Comparison of ENCODE assay signal across 21 cellular contexts in genomic region chr15:95996494-95996893, GRCh38.
A peak's percentile ranks its signal among the peaks of the same experiment; 100 is the strongest.
DNase-seq lines count a peak whose midpoint lies in the region; ATAC-seq, FAIRE-seq and TF ChIP-seq lines count a peak whose summit lies in the region.
"Had no signal": no experiment of that assay in that cellular context is flagged by ENCODE, and none has a peak within 500 bp of the region (broad histone marks: within the 10 kb centered on the region; RNA-seq: fewer than 3 reads in every experiment).

No MANE protein-coding gene starts in this region.

- H3K36me3 Mint-ChIP-seq in activated naive CD4-positive, alpha-beta T cell treated with anti-CD3 and anti-CD28 coated beads, Interleukin-2, amount 50 U/mL, for 24 hours: peaks cover 2% of the 10 kb centered on the region
- peaks cover 2% of the 10 kb centered on the region for H3K36me3 Mint-ChIP-seq in activated T-helper 1 cell treated with anti-CD3 and anti-CD28 coated beads, Interleukin-12 subunit alpha, Interleukin-12 subunit beta, Interleukin-2, Interleukin-4 antibody, amounts not matched to agents 30 ng/mL and 10 ng/mL and 1 ng/mL, durations not matched to agents 14 hours and 24 hours and 36 hours (ENCODE audit: low read depth)
- no peaks in the 10 kb centered on the region for H3K36me3 Mint-ChIP-seq in glutamatergic neuron (ENCODE audit: unreplicated experiment)

- H3K36me3 ChIP-seq in small intestine (ENCODE audit: control insufficient read depth in 2 of 2, insufficient read depth in 2 of 2, low read length in 2 of 2): no peaks in the 10 kb centered on the region
- H3K36me3 ChIP-seq: brain microvascular endothelial cell, Peyer's patch, sigmoid colon had no signal

- H3K4me1 Mint-ChIP-seq in activated naive CD4-positive, alpha-beta T cell treated with anti-CD3 and anti-CD28 coated beads, Interleukin-2, amount 50 U/mL, for 24 hours: peaks cover 27% of the 10 kb centered on the region
- peaks cover 25% of the 10 kb centered on the region for H3K4me1 Mint-ChIP-seq in activated T-helper 1 cell treated with anti-CD3 and anti-CD28 coated beads, Interleukin-12 subunit alpha, Interleukin-12 subunit beta, Interleukin-2, Interleukin-4 antibody, amounts not matched to agents 30 ng/mL and 10 ng/mL and 1 ng/mL, durations not matched to agents 14 hours and 24 hours and 36 hours (ENCODE audit: low read depth)
- no peaks in the 10 kb centered on the region for H3K4me1 Mint-ChIP-seq in glutamatergic neuron (ENCODE audit: low read depth, unreplicated experiment)
- H3K4me1 Mint-ChIP-seq: activated T-helper 17 cell treated with anti-CD3 and anti-CD28 coated beads, Interleukin-2, amount 50 U/mL, for 72 hours had no signal

- ATAC-seq in GM18517 (IDR thresholded peaks at IDR 0.05; ENCODE audit: unreplicated experiment): no peak
- ATAC-seq: activated T-helper 17 cell treated with anti-CD3 and anti-CD28 coated beads, Interleukin-2, amount 50 U/mL, for 72 hours had no signal

- H3K27me3 Mint-ChIP-seq in activated naive CD4-positive, alpha-beta T cell treated with anti-CD3 and anti-CD28 coated beads, Interleukin-2, amount 50 U/mL, for 24 hours: peaks cover 24% of the 10 kb centered on the region
- H3K27me3 Mint-ChIP-seq in activated T-helper 1 cell treated with anti-CD3 and anti-CD28 coated beads, Interleukin-12 subunit alpha, Interleukin-12 subunit beta, Interleukin-2, Interleukin-4 antibody, amounts not matched to agents 30 ng/mL and 10 ng/mL and 1 ng/mL, durations not matched to agents 14 hours and 24 hours and 36 hours (ENCODE audit: insufficient read depth): peaks cover 27% of the 10 kb centered on the region
- no peaks in the 10 kb centered on the region for H3K27me3 Mint-ChIP-seq in glutamatergic neuron (ENCODE audit: unreplicated experiment)

- FAIRE-seq in small intestine (lab: Jason Lieb, UNC): no peak
- FAIRE-seq: frontal cortex, GM12891, TTC549 had no signal

- TF ChIP-seq CTCF in glutamatergic neuron (IDR thresholded peaks at IDR 0.05; ENCODE audit: partially characterized antibody, unreplicated experiment): no peak

- no peaks in the 10 kb centered on the region for H3K9me3 ChIP-seq in small intestine (ENCODE audit: control insufficient read depth, low read depth)
- H3K9me3 ChIP-seq: Caco-2, Peyer's patch, sigmoid colon had no signal

- H3K27ac ChIP-seq in small intestine (ENCODE audit: low read depth in 1 of 2, low read length in 1 of 2): no peak overlapping the region
- H3K27ac ChIP-seq: brain microvascular endothelial cell, Peyer's patch, sigmoid colon had no signal

- no peaks in the 10 kb centered on the region for H3K9me3 Mint-ChIP-seq in activated naive CD4-positive, alpha-beta T cell treated with anti-CD3 and anti-CD28 coated beads, Interleukin-2, amount 50 U/mL, for 24 hours
- H3K9me3 Mint-ChIP-seq in activated T-helper 1 cell treated with anti-CD3 and anti-CD28 coated beads, Interleukin-12 subunit alpha, Interleukin-12 subunit beta, Interleukin-2, Interleukin-4 antibody, amounts not matched to agents 30 ng/mL and 10 ng/mL and 1 ng/mL, durations not matched to agents 14 hours and 24 hours and 36 hours: no peaks in the 10 kb centered on the region
- H3K9me3 Mint-ChIP-seq in glutamatergic neuron (ENCODE audit: unreplicated experiment): peaks cover 2% of the 10 kb centered on the region

- intact Hi-C loops in activated T-helper 1 cell treated with anti-CD3 and anti-CD28 coated beads, Interleukin-12 subunit alpha, Interleukin-12 subunit beta, Interleukin-2, Interleukin-4 antibody, amounts not matched to agents 30 ng/mL and 10 ng/mL and 1 ng/mL, durations not matched to agents 14 hours and 24 hours and 36 hours (cut with micrococcal nuclease): loop anchor here (5.0 to 10.0 kb wide), 2 partner anchors 41 to 712 kb away; no protein-coding TSS in a partner anchor

- WGBS in small intestine, 3 donors: 57 to 74% (median 60%) methylated on average over 4 of the region's 4 CpGs

- H3K4me3 Mint-ChIP-seq in activated naive CD4-positive, alpha-beta T cell treated with anti-CD3 and anti-CD28 coated beads, Interleukin-2, amount 50 U/mL, for 24 hours: peak overlapping the region; percentile 19
- no peak overlapping the region for H3K4me3 Mint-ChIP-seq in activated T-helper 1 cell treated with anti-CD3 and anti-CD28 coated beads, Interleukin-12 subunit alpha, Interleukin-12 subunit beta, Interleukin-2, Interleukin-4 antibody, amounts not matched to agents 30 ng/mL and 10 ng/mL and 1 ng/mL, durations not matched to agents 14 hours and 24 hours and 36 hours
- H3K4me3 Mint-ChIP-seq in glutamatergic neuron (ENCODE audit: unreplicated experiment): no peak overlapping the region
- H3K4me3 Mint-ChIP-seq: activated T-helper 17 cell treated with anti-CD3 and anti-CD28 coated beads, Interleukin-2, amount 50 U/mL, for 72 hours had no signal

- no peak overlapping the region for H3K4me3 ChIP-seq in Jurkat, Clone E6-1 (ENCODE audit: low read length)
- H3K4me3 ChIP-seq in small intestine (ENCODE audit: low read depth in 1 of 2, low read length in 2 of 2): no peak overlapping the region
- H3K4me3 ChIP-seq: Peyer's patch, sigmoid colon had no signal

- no peaks in the 10 kb centered on the region for H3K4me1 ChIP-seq in small intestine (ENCODE audit: control insufficient read depth in 2 of 2, insufficient read depth in 1 of 2, low read depth in 1 of 2, low read length in 1 of 2)
- H3K4me1 ChIP-seq: Peyer's patch had no signal

- no peak overlapping the region for H3K27ac Mint-ChIP-seq in activated naive CD4-positive, alpha-beta T cell treated with anti-CD3 and anti-CD28 coated beads, Interleukin-2, amount 50 U/mL, for 24 hours
- H3K27ac Mint-ChIP-seq in activated T-helper 1 cell treated with anti-CD3 and anti-CD28 coated beads, Interleukin-12 subunit alpha, Interleukin-12 subunit beta, Interleukin-2, Interleukin-4 antibody, amounts not matched to agents 30 ng/mL and 10 ng/mL and 1 ng/mL, durations not matched to agents 14 hours and 24 hours and 36 hours: no peak overlapping the region
- H3K27ac Mint-ChIP-seq in glutamatergic neuron (ENCODE audit: unreplicated experiment): no peak overlapping the region
- H3K27ac Mint-ChIP-seq: activated T-helper 17 cell treated with anti-CD3 and anti-CD28 coated beads, Interleukin-2, amount 50 U/mL, for 72 hours had no signal

- no peak for DNase-seq in activated naive CD4-positive, alpha-beta T cell treated with anti-CD3 and anti-CD28 coated beads, Interleukin-2, amount 50 U/mL, for 16 hours
- DNase-seq in Jurkat, Clone E6-1 (ENCODE audit: low read depth, low spot score): peak; percentile 91
- peak; percentile 20 for DNase-seq in activated T-helper 1 cell treated with anti-CD3 and anti-CD28 coated beads, Interleukin-12 subunit alpha, Interleukin-12 subunit beta, Interleukin-2, Interleukin-4 antibody, amounts not matched to agents 30 ng/mL and 10 ng/mL and 1 ng/mL, durations not matched to agents 14 hours and 24 hours and 36 hours (ENCODE audit: low spot score)
- peak; percentile 14 for DNase-seq in small intestine
- DNase-seq in glutamatergic neuron: no peak
- no peak for DNase-seq in NCI-H1417 treated with DMSO at 0.1 percent for 48 hours (lab: John Stamatoyannopoulos, UW)
- DNase-seq: activated CD4-positive, alpha-beta T cell treated with anti-CD3 and anti-CD28 coated beads, Interleukin-2, amount 50 U/mL, for 4 hours; brain microvascular endothelial cell; Caco-2; NCI-H1048; NCI-H524 treated with DMSO at 0.1 percent for 48 hours; Peyer's patch; sigmoid colon; stimulated activated CD4-positive, alpha-beta T cell treated with anti-CD3 and anti-CD28 coated beads, Interleukin-4, amount 100 ng/mL, for 1 hour; stimulated activated CD8-positive, alpha-beta memory T cell treated with anti-CD3 and anti-CD28 coated beads, Interleukin-4, amount 100 ng/mL, for 48 hours had no signal

- no peaks in the 10 kb centered on the region for H3K27me3 ChIP-seq in small intestine (ENCODE audit: control insufficient read depth in 2 of 2, insufficient read depth in 2 of 2, low read length in 2 of 2)
- H3K27me3 ChIP-seq: brain microvascular endothelial cell, Peyer's patch, sigmoid colon had no signal

Comparison
In these comparisons a context has a peak if more than half of its experiments do, and no peak if none do; other contexts are left out.
1. DNase-seq: peak in Jurkat, Clone E6-1 (single experiment), activated T-helper 1 cell treated with anti-CD3 and anti-CD28 coated beads, Interleukin-12 subunit alpha, Interleukin-12 subunit beta, Interleukin-2, Interleukin-4 antibody, amounts not matched to agents 30 ng/mL and 10 ng/mL and 1 ng/mL, durations not matched to agents 14 hours and 24 hours and 36 hours (single experiment) and small intestine (single experiment); none in activated naive CD4-positive, alpha-beta T cell treated with anti-CD3 and anti-CD28 coated beads, Interleukin-2, amount 50 U/mL, for 16 hours (single experiment), glutamatergic neuron (single experiment) and NCI-H1417 treated with DMSO at 0.1 percent for 48 hours (single experiment).